In genomic region chr11:107722671-107723070, GRCh38 we compare ENCODE assay signal across 16 cellular contexts. TPM values are rescaled to one million over a fixed set of nuclear protein-coding genes. Genes with fewer than 3 reads are reported as not detected.
DNase-seq lines count a peak whose midpoint lies in the region; ATAC-seq and TF ChIP-seq lines count a peak whose summit lies in the region.
"Had no signal": no experiment of that assay in that cellular context is flagged by ENCODE, and none has a peak within 500 bp of the region (broad histone marks: within the 10 kb centered on the region; RNA-seq: fewer than 3 reads in every experiment).

No MANE protein-coding gene starts in this region.

- H3K4me3 ChIP-seq in MM.1S (ENCODE audit: low read length) (no peak overlapping the region), left lung (no peak overlapping the region), gastrocnemius medialis (no peak overlapping the region), PC-9 (no peak overlapping the region)
- H3K4me3 ChIP-seq: BLaER1 treated with 17β-estradiol and CSF1 and Interleukin-3, amounts not matched to agents 10 nM and 100 nM; GM23248; HAP-1 had no signal

- H3K9me3 ChIP-seq in MM.1S (replicated peaks; ENCODE audit: insufficient read depth, low read length) = no peaks in the 10 kb centered on the region
- no peaks in the 10 kb centered on the region for H3K9me3 ChIP-seq in left lung
- no peaks in the 10 kb centered on the region for H3K9me3 ChIP-seq in gastrocnemius medialis
- H3K9me3 ChIP-seq in PC-9 (ENCODE audit: insufficient read depth, low read depth) = 0 out of 2 replicates have a peak, but pooled peaks cover under 1% of the 10 kb centered on the region
- H3K9me3 ChIP-seq: BLaER1 treated with 17β-estradiol and CSF1 and Interleukin-3, amounts not matched to agents 10 nM and 100 nM; HAP-1 had no signal

- no peak overlapping the region for H3K9ac ChIP-seq in MM.1S (ENCODE audit: low read length)
- H3K9ac ChIP-seq: BLaER1 treated with 17β-estradiol and CSF1 and Interleukin-3, amounts not matched to agents 10 nM and 100 nM; GM23248 had no signal

- no peak overlapping the region for H3K27ac ChIP-seq in MM.1S (ENCODE audit: low read length)
- H3K27ac ChIP-seq in left lung = no peak overlapping the region
- peak overlapping the region; percentile 88 to 94 (median 92) for H3K27ac ChIP-seq in gastrocnemius medialis
- H3K27ac ChIP-seq in PC-9 = no peak overlapping the region
- H3K27ac ChIP-seq: BLaER1 treated with 17β-estradiol and CSF1 and Interleukin-3, amounts not matched to agents 10 nM and 100 nM; GM23248 had no signal

- intact Hi-C loops in left lung (cut with DNase I) = no loop called here
- intact Hi-C loops in gastrocnemius medialis (cut with DNase I; ENCODE audit: low total_unique reads) = no loop called here
- intact Hi-C loops in PC-9 (cut with micrococcal nuclease; ENCODE audit: unreplicated experiment) = no loop called here

- H4K20me1 ChIP-seq in MM.1S (ENCODE audit: insufficient read depth, low read length) = no peaks in the 10 kb centered on the region
- H4K20me1 ChIP-seq in PC-9 (ENCODE audit: insufficient read depth) = no peaks in the 10 kb centered on the region
- H4K20me1 ChIP-seq: BLaER1 treated with 17β-estradiol and CSF1 and Interleukin-3, amounts not matched to agents 10 nM and 100 nM had no signal

- H3K4me1 ChIP-seq in MM.1S (ENCODE audit: low read length) (peaks cover 12% of the 10 kb centered on the region; the same call in 1 of the 2 replicates), left lung (no peaks in the 10 kb centered on the region), gastrocnemius medialis (peaks cover 31 to 44% of the 10 kb centered on the region in 2 donors), PC-9 (replicated peaks; ENCODE audit: insufficient read depth) (peaks cover 9% of the 10 kb centered on the region)
- H3K4me1 ChIP-seq: BLaER1 treated with 17β-estradiol and CSF1 and Interleukin-3, amounts not matched to agents 10 nM and 100 nM had no signal

- H3K79me2 ChIP-seq in MM.1S (ENCODE audit: low read length) (no peaks in the 10 kb centered on the region), PC-9 (ENCODE audit: low read depth) (no peaks in the 10 kb centered on the region)

- H3F3A ChIP-seq in MM.1S (ENCODE audit: insufficient read depth, low read length) (no peaks in the 10 kb centered on the region), PC-9 (ENCODE audit: insufficient read depth, low read depth) (no peaks in the 10 kb centered on the region; the same call in 1 of the 2 replicates)

- no peak overlapping the region for H2AFZ ChIP-seq in MM.1S (ENCODE audit: low read length)
- H2AFZ ChIP-seq in PC-9 = no peak overlapping the region
- H2AFZ ChIP-seq: GM23248 had no signal

- ATAC-seq in left lung = peak; percentile 63
- ATAC-seq in gastrocnemius medialis = peak; percentile 59 to 73
- ATAC-seq: CD8-positive, alpha-beta T cell; HepG2 had no signal

- no peaks in the 10 kb centered on the region for H3K9me2 ChIP-seq in MM.1S (replicated peaks; ENCODE audit: insufficient read depth, low read length)
- no peaks in the 10 kb centered on the region for H3K9me2 ChIP-seq in PC-9 (ENCODE audit: insufficient read depth)

- H3K27me3 ChIP-seq in MM.1S (replicated peaks; ENCODE audit: insufficient read depth, low read length) (no peaks in the 10 kb centered on the region), left lung (no peaks in the 10 kb centered on the region), gastrocnemius medialis (no peaks in the 10 kb centered on the region), PC-9 (ENCODE audit: insufficient read depth, low read depth) (no peaks in the 10 kb centered on the region)
- H3K27me3 ChIP-seq: BLaER1 treated with 17β-estradiol and CSF1 and Interleukin-3, amounts not matched to agents 10 nM and 100 nM had no signal

- no peaks in the 10 kb centered on the region for H3K36me3 ChIP-seq in MM.1S (replicated peaks; ENCODE audit: insufficient read depth, low read length)
- no peaks in the 10 kb centered on the region for H3K36me3 ChIP-seq in left lung
- no peaks in the 10 kb centered on the region for H3K36me3 ChIP-seq in gastrocnemius medialis
- no peaks in the 10 kb centered on the region for H3K36me3 ChIP-seq in PC-9 (ENCODE audit: low read depth)
- H3K36me3 ChIP-seq: BLaER1 treated with 17β-estradiol and CSF1 and Interleukin-3, amounts not matched to agents 10 nM and 100 nM; HAP-1 had no signal

- BruUV-seq in PC-9 (replicated peaks; lab: Mats Ljungman, UMichigan) = no TSS peak

- CTCF ChIA-PET in PC-9 (lab: Charles Lee) = no interaction called here

- no peak overlapping the region for H3K4me2 ChIP-seq in MM.1S (ENCODE audit: low read depth, low read length)
- H3K4me2 ChIP-seq in PC-9 = no peak overlapping the region
- H3K4me2 ChIP-seq: BLaER1 treated with 17β-estradiol and CSF1 and Interleukin-3, amounts not matched to agents 10 nM and 100 nM had no signal

- in situ Hi-C loops in gastrocnemius medialis (cut with MboI; ENCODE audit: low sequenced_read_pairs in 4 of 4) = no loop called here

- POLR2A ChIA-PET in PC-9 (lab: Charles Lee; ENCODE audit: unreplicated experiment) = no interaction called here

- TF ChIP-seq POLR2A in gastrocnemius medialis (IDR thresholded peaks at IDR 0.05) = no peak

- peak; percentile 35 for DNase-seq in MM.1S
- peak; percentile 46 for DNase-seq in NCI-H446 treated with DMSO at 0.1 percent for 48 hours (lab: John Stamatoyannopoulos, UW)
- no peak for DNase-seq in left lung
- no peak for DNase-seq in gastrocnemius medialis
- DNase-seq in dedifferentiated amniotic fluid mesenchymal stem cell (ENCODE audit: extremely low spot score) = no peak
- no peak for DNase-seq in RPMI8226
- DNase-seq in NCI-H1694 (lab: John Stamatoyannopoulos, UW) = no peak
- DNase-seq in PC-9 = no peak
- DNase-seq: Calu3; CD8-positive, alpha-beta T cell; GM23248 had no signal

- TF ChIP-seq CTCF in MM.1S (IDR thresholded peaks at IDR 0.05; ENCODE audit: low read length) (no peak), left lung (IDR thresholded peaks at IDR 0.05) (no peak), gastrocnemius medialis (IDR thresholded peaks at IDR 0.05 in 4 of 5, conservative IDR thresholded peaks at IDR 0.05 in 1 of 5) (no peak), PC-9 (conservative IDR thresholded peaks at IDR 0.05) (no peak)

RNA-seq across cellular contexts. Expression of gene SLN, which starts 10.8 kb away (rescaled TPM):
- total RNA-seq in left lung (1 to 10 TPM in 1 of 2 donors, under 1 TPM in 1; 0.96 to 2.4 TPM), gastrocnemius medialis (1,000 to 10,000 TPM in 3 of 4 donors, 100 to 1,000 TPM in 1; 586 to 5,775 (median 2,747) TPM), PC-9 (2021) (not detected in 2 replicates)
- total RNA-seq: A172; B cell; Calu3; CD8-positive, alpha-beta T cell; GM23248; HepG2 had no signal

Comparison
In these comparisons a context has a peak if more than half of its experiments do, and no peak if none do; other contexts are left out.
1. DNase-seq: peak in MM.1S (single experiment) and NCI-H446 treated with DMSO at 0.1 percent for 48 hours (single experiment); none in left lung (0 of 2), gastrocnemius medialis (0 of 2), dedifferentiated amniotic fluid mesenchymal stem cell (single experiment), RPMI8226 (single experiment), NCI-H1694 (single experiment) and PC-9 (0 of 2).
2. H3K27ac ChIP-seq: peak in gastrocnemius medialis (4 of 4); none in MM.1S (single experiment), left lung (0 of 2) and PC-9 (single experiment).
3. RNA of gene SLN, which starts 10.8 kb away (total RNA-seq): 586 to 5,775 TPM in gastrocnemius medialis; 0.96 to 2.4 TPM in left lung and not detected in PC-9; every median in the first group is over 100 times any median in the second.